Comparison of ENCODE assay signal across 10 cellular contexts in the genomic region with DNA sequence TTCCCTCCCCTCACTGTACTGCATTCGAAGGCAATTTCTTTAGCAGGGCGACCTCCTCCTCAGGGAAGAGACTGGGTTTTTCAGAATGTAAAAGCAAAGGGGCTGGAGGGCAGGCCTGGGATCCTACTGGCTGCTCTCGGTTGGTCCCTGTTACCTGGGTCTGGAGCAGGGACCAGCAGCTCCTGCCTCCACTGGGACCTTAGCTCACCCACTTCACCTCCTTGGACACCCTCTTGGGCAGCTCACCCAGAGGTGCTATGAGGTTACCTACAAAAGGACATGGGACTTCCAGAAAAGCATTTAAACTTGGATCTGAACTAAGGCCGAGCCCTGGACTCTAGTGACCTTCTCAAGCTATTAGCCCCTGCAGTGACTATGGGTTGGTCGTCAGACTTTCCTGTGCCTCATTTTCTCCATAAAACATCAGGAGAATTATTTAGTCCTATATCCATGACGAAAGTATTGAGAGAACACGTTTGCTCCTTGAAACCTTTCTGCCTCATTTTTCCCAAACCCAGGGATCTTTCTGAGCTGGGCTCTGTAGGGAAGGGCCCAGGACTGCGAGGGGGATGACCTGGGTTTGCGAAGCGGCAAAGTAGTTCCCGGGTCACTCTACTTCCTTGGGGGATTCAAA.
DNase-seq lines count a peak whose midpoint lies in the region; ATAC-seq and TF ChIP-seq lines count a peak whose summit lies in the region.
"Had no signal": no experiment of that assay in that cellular context is flagged by ENCODE, and none has a peak within 500 bp of the region (broad histone marks: within the 10 kb centered on the region; RNA-seq: fewer than 3 reads in every experiment).

No MANE protein-coding gene starts in this region.

- POLR2A ChIA-PET in CD8-positive, alpha-beta memory T cell (lab: Charles Lee) = no interaction called here

- no peak overlapping the region for H3K4me3 ChIP-seq in CD8-positive, alpha-beta memory T cell (ENCODE audit: low read length)
- H3K4me3 ChIP-seq in MM.1S (ENCODE audit: low read length) (peak overlapping the region; percentile 65), epithelial cell of proximal tubule (ENCODE audit: low read depth, low read length) (peak overlapping the region; percentile 48), ovary (peak overlapping the region; percentile 38)

- no peak for ATAC-seq in GM21786 (IDR thresholded peaks at IDR 0.05; ENCODE audit: unreplicated experiment)
- ATAC-seq in HG03108 (IDR thresholded peaks at IDR 0.05; ENCODE audit: unreplicated experiment) = no peak
- ATAC-seq: PC-3 had no signal

- WGBS in ovary, 3 donors = 64 to 69% (median 68%) methylated on average over 11 of the region's 11 CpGs

- CTCF ChIA-PET in CD8-positive, alpha-beta memory T cell (lab: Charles Lee) = no interaction called here

- peaks cover 32% of the 10 kb centered on the region for H3K4me1 ChIP-seq in CD8-positive, alpha-beta memory T cell (ENCODE audit: insufficient read depth, low read length)
- H3K4me1 ChIP-seq in MM.1S (ENCODE audit: low read length) = peaks cover 7% of the 10 kb centered on the region
- H3K4me1 ChIP-seq in ovary (ENCODE audit: insufficient read depth) = peaks cover 2% of the 10 kb centered on the region

- H3K4me2 ChIP-seq in MM.1S (ENCODE audit: low read depth, low read length) = peak overlapping the region; percentile 87

- peaks cover 26 to 37% (median 29%) of the 10 kb centered on the region in 3 donors for H3K4me1 Mint-ChIP-seq in CD8-positive, alpha-beta memory T cell

- TF ChIP-seq CTCF in MM.1S (IDR thresholded peaks at IDR 0.05; ENCODE audit: low read length) = no peak
- no peak for TF ChIP-seq CTCF in epithelial cell of proximal tubule (conservative IDR thresholded peaks at IDR 0.05; ENCODE audit: low read depth, low read length)
- no peak for TF ChIP-seq CTCF in ovary (IDR thresholded peaks at IDR 0.05)

- no peak for TF ChIP-seq POLR2A in ovary (IDR thresholded peaks at IDR 0.05)

- peak overlapping the region in 2 of 8 donors; percentile 28 to 30 for H3K27ac Mint-ChIP-seq in CD8-positive, alpha-beta memory T cell

- intact Hi-C loops in ovary (cut with DNase I) = no loop called here

- no peak for TF ChIP-seq EP300 in ovary (IDR thresholded peaks at IDR 0.05)

- peaks cover 65% of the 10 kb centered on the region for H3K79me2 ChIP-seq in MM.1S (ENCODE audit: low read length)

- no peaks in the 10 kb centered on the region for H3K36me3 ChIP-seq in CD8-positive, alpha-beta memory T cell (ENCODE audit: insufficient read depth, low read length)
- H3K36me3 ChIP-seq in MM.1S (replicated peaks; ENCODE audit: insufficient read depth, low read length) (no peaks in the 10 kb centered on the region), ovary (no peaks in the 10 kb centered on the region)

- H3K27me3 ChIP-seq in CD8-positive, alpha-beta memory T cell (ENCODE audit: insufficient read depth, low read length, poor library complexity, severe bottlenecking) = peaks cover 42% of the 10 kb centered on the region
- H3K27me3 ChIP-seq in MM.1S (replicated peaks; ENCODE audit: insufficient read depth, low read length) = no peaks in the 10 kb centered on the region
- H3K27me3 ChIP-seq in ovary = no peaks in the 10 kb centered on the region

- peak overlapping the region; percentile 44 for H2AFZ ChIP-seq in MM.1S (ENCODE audit: low read length)

- H3K36me3 Mint-ChIP-seq in CD8-positive, alpha-beta memory T cell = peaks cover 0 to 7% (median 0%) of the 10 kb centered on the region in 3 donors

- no peaks in the 10 kb centered on the region for H3K9me2 ChIP-seq in MM.1S (replicated peaks; ENCODE audit: insufficient read depth, low read length)

- H4K20me1 ChIP-seq in MM.1S (ENCODE audit: insufficient read depth, low read length) = no peaks in the 10 kb centered on the region

- peaks cover 67 to 76% of the 10 kb centered on the region in 2 donors for H3K27me3 Mint-ChIP-seq in CD8-positive, alpha-beta memory T cell

- peaks cover 32% of the 10 kb centered on the region for H3F3A ChIP-seq in MM.1S (ENCODE audit: insufficient read depth, low read length)

- H3K27ac ChIP-seq in CD8-positive, alpha-beta memory T cell (ENCODE audit: low read depth, low read length) = no peak overlapping the region
- H3K27ac ChIP-seq in MM.1S (ENCODE audit: low read length) = no peak overlapping the region
- peak overlapping the region in 1 of 2 donors; percentile 77 for H3K27ac ChIP-seq in ovary

- peak overlapping the region; percentile 69 to 91 (median 80) for H3K4me3 Mint-ChIP-seq in CD8-positive, alpha-beta memory T cell

- no peaks in the 10 kb centered on the region for H3K9me3 Mint-ChIP-seq in CD8-positive, alpha-beta memory T cell

- no peaks in the 10 kb centered on the region for H3K9me3 ChIP-seq in CD8-positive, alpha-beta memory T cell (ENCODE audit: low read length)
- H3K9me3 ChIP-seq in MM.1S (replicated peaks; ENCODE audit: insufficient read depth, low read length) (no peaks in the 10 kb centered on the region), ovary (no peaks in the 10 kb centered on the region)

- peak overlapping the region; percentile 63; the same call in 1 of the 2 replicates for H3K9ac ChIP-seq in MM.1S (ENCODE audit: low read length)

- DNase-seq in CD8-positive, alpha-beta memory T cell = no peak
- DNase-seq in MM.1S (no peak), epithelial cell of proximal tubule (ENCODE audit: low read depth) (no peak), ovary (no peak), NCI-H1930 (lab: John Stamatoyannopoulos, UW) (no peak), NCI-H1105 treated with DMSO at 0.1 percent for 48 hours (lab: John Stamatoyannopoulos, UW) (no peak)
- DNase-seq: occipital lobe, PC-3 had no signal
